Comparison of ENCODE assay signal across 8 cellular contexts in genomic region chr16:25066747-25067631, GRCh38. TPM values are rescaled to one million over a fixed set of nuclear protein-coding genes. Genes with fewer than 3 reads are reported as not detected.
DNase-seq lines count a peak whose midpoint lies in the region; ATAC-seq and TF ChIP-seq lines count a peak whose summit lies in the region.

No MANE protein-coding gene starts in this region.

- no peaks in the 10 kb centered on the region for H3K27me3 ChIP-seq in AG04450 (ENCODE audit: control insufficient read depth, insufficient read depth, low read length)
- no peaks in the 10 kb centered on the region for H3K27me3 ChIP-seq in dorsolateral prefrontal cortex
- no peaks in the 10 kb centered on the region for H3K27me3 ChIP-seq in right lobe of liver

- POLR2A ChIA-PET in AG04450 (lab: Yijun Ruan, JAX): interaction anchor here (0.6 to 1.6 kb wide), 6 partner anchors 18 to 80 kb away, joined by 3 to 11 read pairs (median 6); no protein-coding TSS in a partner anchor
- POLR2A ChIA-PET in activated CD4-positive, alpha-beta memory T cell treated with anti-CD3 and anti-CD28 coated beads for 36 hours (lab: Charles Lee): interaction anchor here (0.6 to 1.5 kb wide), 7 partner anchors 15 to 91 kb away, joined by 3 to 8 read pairs (median 3); no protein-coding TSS in a partner anchor

- H3K4me3 Mint-ChIP-seq in activated CD4-positive, alpha-beta memory T cell treated with anti-CD3 and anti-CD28 coated beads for 36 hours: peak overlapping the region; percentile 83

- H3K27ac Mint-ChIP-seq in activated CD4-positive, alpha-beta memory T cell treated with anti-CD3 and anti-CD28 coated beads for 36 hours: peak overlapping the region; percentile 77

- peak overlapping the region; percentile 80 for H3K27ac ChIP-seq in AG04450 (ENCODE audit: low read depth, low read length)
- peak overlapping the region in 58 of 59 donors; percentile 14 to 92 (median 80) for H3K27ac ChIP-seq in dorsolateral prefrontal cortex
- peak overlapping the region; percentile 64 to 86 (median 79) for H3K27ac ChIP-seq in right lobe of liver

- H3K36me3 Mint-ChIP-seq in activated CD4-positive, alpha-beta memory T cell treated with anti-CD3 and anti-CD28 coated beads for 36 hours: no peaks in the 10 kb centered on the region

- ATAC-seq in GM18907 (IDR thresholded peaks at IDR 0.05; ENCODE audit: unreplicated experiment): peak; percentile 93
- peak; percentile 78 for ATAC-seq in HG03139 (IDR thresholded peaks at IDR 0.05; ENCODE audit: unreplicated experiment)
- ATAC-seq in right lobe of liver: peak; percentile 98 to 99 (median 98)

- H3K9me3 Mint-ChIP-seq in activated CD4-positive, alpha-beta memory T cell treated with anti-CD3 and anti-CD28 coated beads for 36 hours: no peaks in the 10 kb centered on the region

- intact Hi-C loops in activated CD4-positive, alpha-beta memory T cell treated with anti-CD3 and anti-CD28 coated beads for 36 hours (cut with micrococcal nuclease): loop anchor here (1.0 to 10.0 kb wide), 4 partner anchors 18 to 188 kb away; partner anchors contain the start of genes LCMT1 and ZKSCAN2
- intact Hi-C loops in dorsolateral prefrontal cortex (cut with DNase I): loop anchor here (2.0 to 10.0 kb wide), 3 partner anchors 40 to 158 kb away; partner anchors contain the start of gene LCMT1 (in 1 of the 2)
- intact Hi-C loops in right lobe of liver (cut with DNase I): no loop called here

- H3K9me3 ChIP-seq in AG04450 (ENCODE audit: control insufficient read depth, insufficient read depth, low read length): no peaks in the 10 kb centered on the region
- no peaks in the 10 kb centered on the region for H3K9me3 ChIP-seq in right lobe of liver

- no peaks in the 10 kb centered on the region for H3K36me3 ChIP-seq in right lobe of liver

- peaks cover 27% of the 10 kb centered on the region for H3K4me1 Mint-ChIP-seq in activated CD4-positive, alpha-beta memory T cell treated with anti-CD3 and anti-CD28 coated beads for 36 hours (ENCODE audit: low read depth)

- DNase-seq in AG04450 (ENCODE audit: low read depth, low spot score) (no peak), NCI-H69 (lab: John Stamatoyannopoulos, UW) (peak; percentile 88), dorsolateral prefrontal cortex (peak; percentile 65 to 82 (median 70)), right lobe of liver (peak; percentile 87 to 90 (median 87))
- DNase-seq in activated CD4-positive, alpha-beta memory T cell treated with anti-CD3 and anti-CD28 coated beads for 36 hours: peak; percentile 92
- DNase-seq in stimulated activated CD4-positive, alpha-beta T cell treated with anti-CD3 and anti-CD28 coated beads, Interleukin-4, amount 100 ng/mL, for 24 hours: peak; percentile 79

- 3% methylated on average over 21 of the region's 63 CpGs for WGBS in right lobe of liver (ENCODE audit: insufficient coverage, low coverage, low lambda C conversion rate, missing lambda C conversion rate)

- no peaks in the 10 kb centered on the region for H3K27me3 Mint-ChIP-seq in activated CD4-positive, alpha-beta memory T cell treated with anti-CD3 and anti-CD28 coated beads for 36 hours

- peak; percentile 86 for TF ChIP-seq POLR2A in right lobe of liver (IDR thresholded peaks at IDR 0.05)

- H3K4me3 ChIP-seq in AG04450 (ENCODE audit: low read depth, low read length) (peak overlapping the region; percentile 84), dorsolateral prefrontal cortex (peak overlapping the region; percentile 60 to 97 (median 84)), right lobe of liver (peak overlapping the region; percentile 80 to 83 (median 82))

- CTCF ChIA-PET in AG04450 (lab: Charles Lee): interaction anchor here (0.7 to 1.8 kb wide), 2 partner anchors 145 to 158 kb away, joined by 3 to 10 read pairs; no protein-coding TSS in a partner anchor
- CTCF ChIA-PET in activated CD4-positive, alpha-beta memory T cell treated with anti-CD3 and anti-CD28 coated beads for 36 hours (lab: Charles Lee): interaction anchor here (0.7 to 1.4 kb wide), 4 partner anchors 15 to 158 kb away, joined by 3 to 5 read pairs (median 3); partner anchors contain the start of gene ARHGAP17

- no peaks in the 10 kb centered on the region for H3K4me1 ChIP-seq in right lobe of liver

- no peak for TF ChIP-seq CTCF in AG04450 (IDR thresholded peaks at IDR 0.05; ENCODE audit: low read depth, low read length)
- TF ChIP-seq CTCF in dorsolateral prefrontal cortex (IDR thresholded peaks at IDR 0.05 in 54 of 56, conservative IDR thresholded peaks at IDR 0.05 in 2 of 56; ENCODE audit: low read depth in 1 of 56, partially characterized antibody in 56 of 56): peak in 24 of 56 donors; percentile 12 to 49 (median 22)
- no peak for TF ChIP-seq CTCF in right lobe of liver (IDR thresholded peaks at IDR 0.05)

RNA-seq across cellular contexts. Expression of gene LCMT1, which starts 44.6 kb away (rescaled TPM):
- polyA plus RNA-seq in AG04450 (2011; rRNA removed): 41.7 and 46.9 TPM in 2 replicates
- 46.0 and 46.7 TPM in 2 replicates for polyA minus RNA-seq in AG04450 (2011; rRNA and poly(A)+ RNA removed)
- 10 to 100 TPM; 47.2 to 50.1 TPM for total RNA-seq in activated CD4-positive, alpha-beta memory T cell treated with anti-CD3 and anti-CD28 coated beads for 36 hours
- total RNA-seq in dorsolateral prefrontal cortex (10 to 100 TPM; 37.1 to 97.2 (median 71.6) TPM), right lobe of liver (10 to 100 TPM in 3 of 6 experiments, 1 to 10 TPM in 3; 6.2 to 12.0 (median 8.9) TPM)

RNA-seq across cellular contexts. Expression of gene ARHGAP17, which starts 51.8 kb away (rescaled TPM):
- polyA plus RNA-seq in AG04450 (2011; rRNA removed): 53.7 and 65.9 TPM in 2 replicates
- 66.7 and 69.8 TPM in 2 replicates for polyA minus RNA-seq in AG04450 (2011; rRNA and poly(A)+ RNA removed)
- 10 to 100 TPM; 50.8 to 57.4 TPM for total RNA-seq in activated CD4-positive, alpha-beta memory T cell treated with anti-CD3 and anti-CD28 coated beads for 36 hours
- total RNA-seq in dorsolateral prefrontal cortex (10 to 100 TPM; 28.6 to 95.8 (median 54.2) TPM), right lobe of liver (10 to 100 TPM; 20.9 to 33.9 (median 26.3) TPM)

Comparison
In these comparisons a context has a peak if more than half of its experiments do, and no peak if none do; other contexts are left out.
1. intact Hi-C loops: an anchor here in activated CD4-positive, alpha-beta memory T cell treated with anti-CD3 and anti-CD28 coated beads for 36 hours (1.0 to 10.0 kb wide) and dorsolateral prefrontal cortex (2.0 to 10.0 kb wide); none called in right lobe of liver.